ENCODE assay signal across 8 cellular contexts in the genomic region with DNA sequence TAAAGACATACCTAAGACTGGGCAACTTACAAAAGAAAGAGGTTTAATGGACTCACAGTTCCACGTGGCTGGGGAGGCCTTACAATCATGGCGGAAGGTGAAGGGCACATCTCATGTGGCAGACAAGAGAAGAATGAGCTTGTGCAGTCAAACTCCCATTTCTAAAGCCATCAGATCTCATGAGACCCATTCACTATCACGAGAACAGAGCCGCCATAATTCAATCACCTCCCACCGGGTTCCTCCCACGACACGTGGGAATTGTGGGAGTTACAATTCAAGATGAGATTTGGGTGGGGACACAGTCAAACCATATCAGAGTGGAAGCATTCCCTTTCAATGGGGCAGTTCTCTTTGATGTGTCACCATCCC. TPM values are rescaled to one million over a fixed set of nuclear protein-coding genes. Genes with fewer than 3 reads are reported as not detected.
DNase-seq lines count a peak whose midpoint lies in the region; ATAC-seq, FAIRE-seq and TF ChIP-seq lines count a peak whose summit lies in the region.
"Not testable (repeated sequence)": the region's sequence is repeated elsewhere in the genome, so short reads cannot be mapped to it uniquely, and the experiment has no call there.

No MANE protein-coding gene starts in this region.

- POLR2A ChIA-PET in CD8-positive, alpha-beta T cell (lab: Charles Lee) = interaction anchor here (1.0 to 2.2 kb wide), 6 partner anchors 9 to 152 kb away, joined by 3 to 6 read pairs (median 3); a partner anchor contains a TSS
- POLR2A ChIA-PET in activated B cell treated with CpG ODN at 0.5 μM for 24 hours (lab: Charles Lee) = interaction anchor here (1.1 to 14.5 kb wide), 13 partner anchors 8 to 232 kb away, joined by 3 to 319 read pairs (median 16); a partner anchor contains a TSS
- POLR2A ChIA-PET in K562 (lab: Yijun Ruan, JAX) = not testable (repeated sequence)
- POLR2A ChIA-PET in naive thymus-derived CD8-positive, alpha-beta T cell (lab: Charles Lee) = interaction anchor here (1.0 to 4.7 kb wide), 7 partner anchors 18 to 39 kb away, joined by 3 to 40 read pairs (median 4); a partner anchor contains a TSS

- peak overlapping the region; percentile 66 for H3K4me3 Mint-ChIP-seq in CD8-positive, alpha-beta T cell
- H3K4me3 Mint-ChIP-seq in activated B cell treated with CpG ODN at 0.5 μM for 24 hours = peak overlapping the region; percentile 79
- H3K4me3 Mint-ChIP-seq in activated T-helper 17 cell treated with anti-CD3 and anti-CD28 coated beads, Interleukin-2, amount 50 U/mL, for 72 hours = peak overlapping the region; percentile 49
- peak overlapping the region; percentile 57 to 86 (median 78) for H3K4me3 Mint-ChIP-seq in naive thymus-derived CD8-positive, alpha-beta T cell
- H3K4me3 Mint-ChIP-seq in stimulated activated naive CD8-positive, alpha-beta T cell treated with anti-CD3 and anti-CD28 coated beads, Interleukin-15, Interleukin-2, amounts not matched to agents 100 ng/mL and 50 ng/mL, for 24 hours = peak overlapping the region; percentile 65

- not testable (repeated sequence) for H3K27me3 Mint-ChIP-seq in CD8-positive, alpha-beta T cell (ENCODE audit: low read depth); activated B cell treated with CpG ODN at 0.5 μM for 24 hours; activated T-helper 17 cell treated with anti-CD3 and anti-CD28 coated beads, Interleukin-2, amount 50 U/mL, for 72 hours; naive thymus-derived CD8-positive, alpha-beta T cell; stimulated activated naive CD8-positive, alpha-beta T cell treated with anti-CD3 and anti-CD28 coated beads, Interleukin-15, Interleukin-2, amounts not matched to agents 100 ng/mL and 50 ng/mL, for 24 hours

- H3F3A ChIP-seq in Loucy (ENCODE audit: low read depth) = not testable (repeated sequence)

- H3K27me3 ChIP-seq in CD8-positive, alpha-beta T cell (ENCODE audit: insufficient read depth, low read length); Loucy (ENCODE audit: insufficient read depth, low read length, poor library complexity, severe bottlenecking); K562 (ENCODE audit: control insufficient read depth in 2 of 2, insufficient read depth in 2 of 2, low read length in 2 of 2): not testable (repeated sequence)

- peaks cover 51% of the 10 kb centered on the region for H3K36me3 Mint-ChIP-seq in CD8-positive, alpha-beta T cell
- peaks cover 47% of the 10 kb centered on the region for H3K36me3 Mint-ChIP-seq in activated B cell treated with CpG ODN at 0.5 μM for 24 hours (ENCODE audit: low read depth)
- H3K36me3 Mint-ChIP-seq in activated T-helper 17 cell treated with anti-CD3 and anti-CD28 coated beads, Interleukin-2, amount 50 U/mL, for 72 hours (ENCODE audit: low read depth) = peaks cover 62% of the 10 kb centered on the region
- H3K36me3 Mint-ChIP-seq in naive thymus-derived CD8-positive, alpha-beta T cell = peaks cover 0 to 51% (median 18%) of the 10 kb centered on the region in 3 donors
- H3K36me3 Mint-ChIP-seq in stimulated activated naive CD8-positive, alpha-beta T cell treated with anti-CD3 and anti-CD28 coated beads, Interleukin-15, Interleukin-2, amounts not matched to agents 100 ng/mL and 50 ng/mL, for 24 hours (ENCODE audit: low read depth) = peaks cover 70% of the 10 kb centered on the region

- 89% methylated on average over 6 of the region's 7 CpGs for WGBS in K562 (ENCODE audit: insufficient coverage, low coverage, missing lambda C conversion rate)

- not testable (repeated sequence) for TF ChIP-seq CTCF in CD8-positive, alpha-beta T cell (IDR thresholded peaks at IDR 0.05); Loucy (conservative IDR thresholded peaks at IDR 0.05; ENCODE audit: low read length); activated B cell treated with CpG ODN at 0.5 μM for 24 hours (IDR thresholded peaks at IDR 0.05); K562 (IDR thresholded peaks at IDR 0.05 in 2 of 3, conservative IDR thresholded peaks at IDR 0.05 in 1 of 3; ENCODE audit: insufficient read depth in 2 of 3, low read depth in 1 of 3, low read length in 3 of 3)

- H3K27ac ChIP-seq in CD8-positive, alpha-beta T cell (ENCODE audit: low read depth, low read length); K562 (ENCODE audit: extremely low read depth, low read depth, low read length): not testable (repeated sequence)

- peak overlapping the region; percentile 80 for H3K4me2 ChIP-seq in Loucy (ENCODE audit: low read depth, low read length, poor library complexity, severe bottlenecking)
- H3K4me2 ChIP-seq in K562 (ENCODE audit: insufficient read depth, low read length) = not testable (repeated sequence)

- H3K9me2 ChIP-seq in Loucy (replicated peaks; ENCODE audit: low read depth, low read length) = not testable (repeated sequence)

- peaks cover 50% of the 10 kb centered on the region for H4K20me1 ChIP-seq in Loucy (ENCODE audit: insufficient read depth, low read length, poor library complexity, severe bottlenecking)
- not testable (repeated sequence) for H4K20me1 ChIP-seq in K562 (replicated peaks; ENCODE audit: control insufficient read depth, insufficient read depth, low read length)

- TF ChIP-seq POLR2A in GM15510 (IDR thresholded peaks at IDR 0.05; ENCODE audit: borderline replicate concordance, extremely low read depth, insufficient read length) = peak; percentile 16
- not testable (repeated sequence) for TF ChIP-seq POLR2A in K562 (conservative IDR thresholded peaks at IDR 0.05)

- not testable (repeated sequence) for H2AFZ ChIP-seq in Loucy (ENCODE audit: low read length); K562 (ENCODE audit: low read depth, low read length)

- H3K4me1 ChIP-seq in CD8-positive, alpha-beta T cell (ENCODE audit: insufficient read depth, low read length) = peaks cover 44% of the 10 kb centered on the region
- H3K4me1 ChIP-seq in Loucy (ENCODE audit: insufficient read depth, low read length, poor library complexity, severe bottlenecking) = peaks cover 24% of the 10 kb centered on the region
- H3K4me1 ChIP-seq in K562 (replicated peaks in 1 of 2; ENCODE audit: control insufficient read depth in 2 of 2, insufficient read depth in 2 of 2, low read length in 2 of 2) = not testable (repeated sequence)

- peak overlapping the region; percentile 92 for H3K27ac Mint-ChIP-seq in CD8-positive, alpha-beta T cell
- peak overlapping the region; percentile 98 for H3K27ac Mint-ChIP-seq in activated B cell treated with CpG ODN at 0.5 μM for 24 hours
- peak overlapping the region; percentile 22 for H3K27ac Mint-ChIP-seq in activated T-helper 17 cell treated with anti-CD3 and anti-CD28 coated beads, Interleukin-2, amount 50 U/mL, for 72 hours
- H3K27ac Mint-ChIP-seq in naive thymus-derived CD8-positive, alpha-beta T cell = peak overlapping the region; percentile 56 to 95 (median 84)
- H3K27ac Mint-ChIP-seq in stimulated activated naive CD8-positive, alpha-beta T cell treated with anti-CD3 and anti-CD28 coated beads, Interleukin-15, Interleukin-2, amounts not matched to agents 100 ng/mL and 50 ng/mL, for 24 hours = peak overlapping the region; percentile 91

- in situ Hi-C loops in K562 (cut with MboI) = not testable (repeated sequence)

- not testable (repeated sequence) for ATAC-seq in CD8-positive, alpha-beta T cell; activated B cell treated with CpG ODN at 0.5 μM for 24 hours (ENCODE audit: low read depth); activated T-helper 17 cell treated with anti-CD3 and anti-CD28 coated beads, Interleukin-2, amount 50 U/mL, for 72 hours (replicated peaks); K562; naive thymus-derived CD8-positive, alpha-beta T cell

- H3K4me1 Mint-ChIP-seq in CD8-positive, alpha-beta T cell (ENCODE audit: low read depth) = peaks cover 67% of the 10 kb centered on the region
- peaks cover 89% of the 10 kb centered on the region for H3K4me1 Mint-ChIP-seq in activated B cell treated with CpG ODN at 0.5 μM for 24 hours
- peaks cover 44% of the 10 kb centered on the region for H3K4me1 Mint-ChIP-seq in activated T-helper 17 cell treated with anti-CD3 and anti-CD28 coated beads, Interleukin-2, amount 50 U/mL, for 72 hours
- peaks cover 40 to 87% (median 76%) of the 10 kb centered on the region in 4 donors for H3K4me1 Mint-ChIP-seq in naive thymus-derived CD8-positive, alpha-beta T cell
- H3K4me1 Mint-ChIP-seq in stimulated activated naive CD8-positive, alpha-beta T cell treated with anti-CD3 and anti-CD28 coated beads, Interleukin-15, Interleukin-2, amounts not matched to agents 100 ng/mL and 50 ng/mL, for 24 hours (ENCODE audit: low read depth) = peaks cover 84% of the 10 kb centered on the region

- intact Hi-C loops in CD8-positive, alpha-beta T cell (cut with DNase I, micrococcal nuclease) = loop anchor here (1.0 to 5.0 kb wide), 3 partner anchors 13 to 38 kb away; a partner anchor contains a TSS
- intact Hi-C loops in activated B cell treated with CpG ODN at 0.5 μM for 24 hours (cut with micrococcal nuclease) = loop anchor here (1.0 to 2.0 kb wide), 8 partner anchors 8 to 231 kb away; no protein-coding TSS in a partner anchor
- intact Hi-C loops in K562 (cut with micrococcal nuclease) = not testable (repeated sequence)

- not testable (repeated sequence) for DNase-seq in CD8-positive, alpha-beta T cell; activated B cell treated with CpG ODN at 0.5 μM for 24 hours; K562 (ENCODE audit: extremely low read depth in 1 of 4, low spot score in 3 of 4); naive thymus-derived CD8-positive, alpha-beta T cell

- TF ChIP-seq RAD21 in K562 (CRISPR knock-in tag; conservative IDR thresholded peaks at IDR 0.05 in 1 of 2, IDR thresholded peaks at IDR 0.05 in 1 of 2) = not testable (repeated sequence)

- H3K9me3 ChIP-seq in CD8-positive, alpha-beta T cell (ENCODE audit: low read length); Loucy (ENCODE audit: insufficient read depth, low read depth, low read length); K562 (replicated peaks; ENCODE audit: control insufficient read depth, insufficient read depth, low read depth, low read length): not testable (repeated sequence)

- not testable (repeated sequence) for TF ChIP-seq EP300 in K562 (IDR thresholded peaks at IDR 0.05; ENCODE audit: low read length)

- H3K9ac ChIP-seq in Loucy (ENCODE audit: low read depth, low read length, poor library complexity, severe bottlenecking) = peak overlapping the region; percentile 46
- H3K9ac ChIP-seq in K562 (ENCODE audit: insufficient read depth in 1 of 2, low read depth in 2 of 2, low read length in 2 of 2) = not testable (repeated sequence)

- not testable (repeated sequence) for H3K36me3 ChIP-seq in CD8-positive, alpha-beta T cell (ENCODE audit: insufficient read depth, low read length); K562 (ENCODE audit: control insufficient read depth, insufficient read depth, low read length)
- peaks cover 34% of the 10 kb centered on the region; the same call in 1 of the 2 replicates for H3K36me3 ChIP-seq in Loucy (ENCODE audit: insufficient read depth, low read length)

- H3K9me1 ChIP-seq in K562 (ENCODE audit: control insufficient read depth, insufficient read depth, low read length) = not testable (repeated sequence)

- not testable (repeated sequence) for H3K4me3 ChIP-seq in CD8-positive, alpha-beta T cell (ENCODE audit: low read depth, low read length); Loucy (ENCODE audit: low read length, poor library complexity, severe bottlenecking); K562

- peaks cover 86% of the 10 kb centered on the region for H3K79me2 ChIP-seq in Loucy (ENCODE audit: insufficient read depth, low read length)
- H3K79me2 ChIP-seq in K562 (ENCODE audit: control insufficient read depth, insufficient read depth, low read length) = not testable (repeated sequence)

- not testable (repeated sequence) for BruUV-seq in K562 (replicated peaks; lab: Mats Ljungman, UMichigan)

- H3K9me3 Mint-ChIP-seq in CD8-positive, alpha-beta T cell; activated B cell treated with CpG ODN at 0.5 μM for 24 hours; activated T-helper 17 cell treated with anti-CD3 and anti-CD28 coated beads, Interleukin-2, amount 50 U/mL, for 72 hours; naive thymus-derived CD8-positive, alpha-beta T cell; stimulated activated naive CD8-positive, alpha-beta T cell treated with anti-CD3 and anti-CD28 coated beads, Interleukin-15, Interleukin-2, amounts not matched to agents 100 ng/mL and 50 ng/mL, for 24 hours: not testable (repeated sequence)

- CTCF ChIA-PET in CD8-positive, alpha-beta T cell (lab: Charles Lee) = interaction anchor here (1.3 to 2.6 kb wide), 3 partner anchors 13 to 46 kb away, joined by 3 to 19 read pairs (median 11); a partner anchor contains a TSS
- CTCF ChIA-PET in activated B cell treated with CpG ODN at 0.5 μM for 24 hours (lab: Charles Lee) = interaction anchor here (0.8 to 3.2 kb wide), 8 partner anchors 8 to 46 kb away, joined by 3 to 32 read pairs (median 8); a partner anchor contains a TSS
- CTCF ChIA-PET in K562 (lab: Yijun Ruan, JAX; ENCODE audit: low intra/inter-chr PET ratio) = not testable (repeated sequence)

- not testable (repeated sequence) for FAIRE-seq in K562 (lab: Jason Lieb, UNC)

RNA-seq across cellular contexts. Expression of a gene that starts 39.7 kb away (rescaled TPM):
- 100 to 1,000 TPM; 105 to 121 TPM for total RNA-seq in CD8-positive, alpha-beta T cell
- total RNA-seq in activated B cell treated with CpG ODN at 0.5 μM for 24 hours (247 and 275 TPM in 2 replicates), K562 (2014; rRNA removed) (1.9 and 3.1 TPM in 2 replicates), K562 (2014; rRNA removed; fragmentation: Illumina TruSeq; extraction: Trizol) (2.3 and 3.9 TPM in 2 replicates), K562 (2015; rRNA removed; fragmentation: Illumina TruSeq; extraction: Trizol) (4.5 and 6.2 TPM in 2 replicates), K562 (2021) (4.3 and 5.6 TPM in 2 replicates)
- 10 to 100 TPM; 81.6 to 89.8 TPM for total RNA-seq in activated T-helper 17 cell treated with anti-CD3 and anti-CD28 coated beads, Interleukin-2, amount 50 U/mL, for 72 hours
- 2.4 and 2.7 TPM in 2 replicates for total RNA-seq in K562 (2011; cell fraction: chromatin; rRNA removed; ENCODE audit: low replicate concordance)
- 1.5 and 1.6 TPM in 2 replicates for total RNA-seq in K562 (2011; cell fraction: nucleolus; rRNA removed)
- 1.3 and 3.4 TPM in 2 replicates for total RNA-seq in K562 (2011; cell fraction: nucleoplasm; rRNA removed)
- polyA plus RNA-seq in K562 (2011; rRNA removed) (0.78 and 9.7 TPM in 2 replicates), K562 (2014; fragmentation: Illumina TruSeq; extraction: Trizol) (3.7 and 4.2 TPM in 2 replicates), K562 (2014; fragmentation: Nextera tagmentation; extraction: Ambion mirVana) (under 1 TPM; 0.55 to 0.63 TPM), K562 (2014; rRNA removed) (1.9 and 2.2 TPM in 2 replicates)
- polyA plus RNA-seq in K562 (2011; cell fraction: cytosol; rRNA removed) = 0.67 and 4.5 TPM in 2 replicates
- polyA plus RNA-seq in K562 (2011; cell fraction: nucleus; rRNA removed) = 2.0 and 13.9 TPM in 2 replicates
- polyA plus RNA-seq in K562 (2012) = 3.4 and 7.8 TPM in 2 replicates
- polyA minus RNA-seq in K562 (2011; rRNA and poly(A)+ RNA removed) = 1.4 and 16.3 TPM in 2 replicates
- 1.5 and 18.9 TPM in 2 replicates for polyA minus RNA-seq in K562 (2011; cell fraction: cytosol; rRNA and poly(A)+ RNA removed)
- 2.2 and 16.2 TPM in 2 replicates for polyA minus RNA-seq in K562 (2011; cell fraction: nucleus; rRNA and poly(A)+ RNA removed)
- 100 to 1,000 TPM; 123 to 124 TPM for total RNA-seq in naive thymus-derived CD8-positive, alpha-beta T cell
- polyA plus RNA-seq in naive thymus-derived CD8-positive, alpha-beta T cell = 10 to 100 TPM; 36.4 to 88.3 (median 44.7) TPM

Comparison
In these comparisons a context has a peak if more than half of its experiments do, and no peak if none do; other contexts are left out.
1. H3K27ac Mint-ChIP-seq: peak in every context shown above with its lines; median percentile 98 in activated B cell treated with CpG ODN at 0.5 μM for 24 hours; 92 in CD8-positive, alpha-beta T cell; 91 in stimulated activated naive CD8-positive, alpha-beta T cell treated with anti-CD3 and anti-CD28 coated beads, Interleukin-15, Interleukin-2, amounts not matched to agents 100 ng/mL and 50 ng/mL, for 24 hours; 84 in naive thymus-derived CD8-positive, alpha-beta T cell; 22 in activated T-helper 17 cell treated with anti-CD3 and anti-CD28 coated beads, Interleukin-2, amount 50 U/mL, for 72 hours.
2. RNA of a gene that starts 39.7 kb away (total RNA-seq): 247 to 275 TPM in activated B cell treated with CpG ODN at 0.5 μM for 24 hours, 123 to 124 TPM in naive thymus-derived CD8-positive, alpha-beta T cell, 105 to 121 TPM in CD8-positive, alpha-beta T cell and 81.6 to 89.8 TPM in activated T-helper 17 cell treated with anti-CD3 and anti-CD28 coated beads, Interleukin-2, amount 50 U/mL, for 72 hours; 1.3 to 6.2 TPM in K562; every median in the first group is over 10 times any median in the second.
3. Peak in every context shown above with its lines, with median percentiles within 50 percentile points of each other: H3K4me3 Mint-ChIP-seq.